Comparison of ENCODE assay signal across 8 cellular contexts in genomic region chr6:142943746-142944125, GRCh38. TPM values are rescaled to one million over a fixed set of nuclear protein-coding genes. Genes with fewer than 3 reads are reported as not detected.
DNase-seq lines count a peak whose midpoint lies in the region; ATAC-seq, FAIRE-seq and TF ChIP-seq lines count a peak whose summit lies in the region.

No MANE protein-coding gene starts in this region.

- TSS peak; percentile 49 for BruUV-seq in GM12878 (replicated peaks; lab: Mats Ljungman, UMichigan)

- H3K27ac ChIP-seq in GM12878 (ENCODE audit: control insufficient read depth, insufficient read depth): peak overlapping the region; percentile 98

- H3K36me3 ChIP-seq in GM12878 (ENCODE audit: control insufficient read depth in 2 of 2, insufficient read depth in 2 of 2, low read length in 1 of 2): 0 out of 4 replicates have a peak, but pooled peaks cover 0 to 6% of the 10 kb centered on the region in 2 experiments
- no peaks in the 10 kb centered on the region for H3K36me3 ChIP-seq in kidney epithelial cell (ENCODE audit: control insufficient read depth, insufficient read depth, low read length)

- peak overlapping the region; percentile 87 for H3K9ac ChIP-seq in GM12878 (ENCODE audit: control insufficient read depth, insufficient read depth, low read length)

- SMC1A ChIA-PET in GM12878 (lab: Charles Lee; ENCODE audit: uncharacterized antibody, unreplicated experiment): interaction anchor here (0.7 to 11.3 kb wide), 21 partner anchors 9 to 244 kb away, joined by 3 to 75 read pairs (median 4); no protein-coding TSS in a partner anchor

- H3K4me3 ChIP-seq in GM12878 (peak overlapping the region; percentile 86), kidney epithelial cell (ENCODE audit: low read depth, low read length) (peak overlapping the region; percentile 78)

- TF ChIP-seq POLR2A in GM12891 (IDR thresholded peaks at IDR 0.05; ENCODE audit: low read depth, low read length) (no peak), GM12878 (IDR thresholded peaks at IDR 0.05; ENCODE audit: low read depth, low read length) (no peak)

- peaks cover 9% of the 10 kb centered on the region; the same call in 1 of the 2 replicates for H3K4me1 ChIP-seq in GM12878 (ENCODE audit: control insufficient read depth, insufficient read depth, low read length)

- no peaks in the 10 kb centered on the region for H3K9me3 ChIP-seq in GM12878 (replicated peaks; ENCODE audit: control insufficient read depth, insufficient read depth, low read length)

- H3K4me2 ChIP-seq in GM12878 (ENCODE audit: control insufficient read depth, insufficient read depth): peak overlapping the region; percentile 78

- intact Hi-C loops in GM12878 (cut with micrococcal nuclease; ENCODE audit: unreplicated experiment): loop anchor here (2.0 to 10.0 kb wide), 3 partner anchors 17 to 481 kb away; no protein-coding TSS in a partner anchor

- H2AFZ ChIP-seq in GM12878 (ENCODE audit: control insufficient read depth, low read depth, low read length): peak overlapping the region; percentile 54

- in situ Hi-C loops in GM12878 (cut with MboI): loop anchor here (5.0 kb wide), 2 partner anchors 96 to 251 kb away; no protein-coding TSS in a partner anchor

- WGBS in GM12878 (ENCODE audit: insufficient coverage, insufficient replicate concordance, low lambda C conversion rate, missing lambda C conversion rate): 0% methylated on average over 8 of the region's 8 CpGs

- POLR2A ChIA-PET in GM12878 (lab: Charles Lee): interaction anchor here (0.9 to 6.6 kb wide), 9 partner anchors 9 to 100 kb away, joined by 3 to 27 read pairs (median 5); no protein-coding TSS in a partner anchor

- H3K27me3 ChIP-seq in GM12878 (replicated peaks in 1 of 2; ENCODE audit: control insufficient read depth in 2 of 2, insufficient read depth in 2 of 2, low read length in 1 of 2): no peaks in the 10 kb centered on the region
- no peaks in the 10 kb centered on the region for H3K27me3 ChIP-seq in kidney epithelial cell (ENCODE audit: control insufficient read depth, insufficient read depth, low read length)

- peaks cover 78% of the 10 kb centered on the region for H3K79me2 ChIP-seq in GM12878 (ENCODE audit: control insufficient read depth, insufficient read depth, low read length)

- ATAC-seq in GM12878 (0 out of 3 replicates have a peak, but pooled peaks have one; percentile 5), HG03442 (IDR thresholded peaks at IDR 0.05; ENCODE audit: unreplicated experiment) (no peak), HG03342 (IDR thresholded peaks at IDR 0.05; ENCODE audit: unreplicated experiment) (no peak), GM18498 (IDR thresholded peaks at IDR 0.05; ENCODE audit: unreplicated experiment) (no peak)

- no peaks in the 10 kb centered on the region for H4K20me1 ChIP-seq in GM12878 (ENCODE audit: control insufficient read depth, insufficient read depth)

- TF ChIP-seq CTCF in GM12878 (IDR thresholded peaks at IDR 0.05 in 2 of 3, conservative IDR thresholded peaks at IDR 0.05 in 1 of 3; ENCODE audit: control insufficient read depth in 2 of 3, extremely low read depth in 1 of 3, insufficient read depth in 1 of 3, low read depth in 3 of 3, low read length in 3 of 3) (no peak), kidney epithelial cell (IDR thresholded peaks at IDR 0.05; ENCODE audit: insufficient read depth, low read length, poor library complexity, severe bottlenecking) (no peak)

- RAD21 ChIA-PET in GM12878 (lab: Charles Lee; ENCODE audit: unreplicated experiment): interaction anchor here (0.6 to 6.8 kb wide), 14 partner anchors 10 to 141 kb away, joined by 3 to 51 read pairs (median 4); no protein-coding TSS in a partner anchor

- FAIRE-seq in GM12891 (lab: Jason Lieb, UNC) (peak; percentile 55), GM12878 (lab: Jason Lieb, UNC) (no peak)

- CTCF ChIA-PET in GM12878 (lab: Yijun Ruan, JAX): interaction anchor here (0.6 to 4.7 kb wide), 14 partner anchors 8 to 373 kb away, joined by 3 to 21 read pairs (median 4); no protein-coding TSS in a partner anchor

- TF ChIP-seq RAD21 in GM12878 (IDR thresholded peaks at IDR 0.05; ENCODE audit: insufficient read depth, low read depth, low read length): no peak

- no peak for TF ChIP-seq EP300 in GM12878 (IDR thresholded peaks at IDR 0.05; ENCODE audit: borderline replicate concordance in 1 of 2, control insufficient read depth in 1 of 2, low read depth in 2 of 2, low read length in 2 of 2)

- DNase-seq in GM12891 (ENCODE audit: insufficient read length, low spot score) (no peak), SW480 (ENCODE audit: low spot score) (peak; percentile 24), GM12878 (ENCODE audit: low read depth, low spot score) (no peak), kidney epithelial cell (ENCODE audit: low read depth) (no peak)
- DNase-seq in stimulated activated CD8-positive, alpha-beta memory T cell treated with anti-CD3 and anti-CD28 coated beads, Interleukin-12 subunit alpha, Interleukin-12 subunit beta, amount 100 ng/mL, for 1 hour (ENCODE audit: low read depth): peak; percentile 34

TF ChIP-seq in GM12891, 5 proteins besides CTCF, POLR2A, EP300 and RAD21:
- no peak for TF ChIP-seq SPI1 (IDR thresholded peaks at IDR 0.05; ENCODE audit: low read depth, low read length)
- TF ChIP-seq POLR2AphosphoS5 (IDR thresholded peaks at IDR 0.05; ENCODE audit: low read depth, low read length): no peak
- TF ChIP-seq POU2F2 (IDR thresholded peaks at IDR 0.05; ENCODE audit: low read depth, low read length): no peak
- TF ChIP-seq PAX5 (IDR thresholded peaks at IDR 0.05; ENCODE audit: insufficient read depth, low read length, severe bottlenecking): no peak
- no peak for TF ChIP-seq TAF1 (IDR thresholded peaks at IDR 0.05; ENCODE audit: low read depth, low read length)
TF ChIP-seq in GM12891: peak in this region for 0.

TF ChIP-seq in GM12878, 131 proteins besides CTCF, POLR2A, EP300 and RAD21:
- TF ChIP-seq ETV6 (conservative IDR thresholded peaks at IDR 0.05 in 1 of 2, IDR thresholded peaks at IDR 0.05 in 1 of 2; ENCODE audit: borderline replicate concordance in 1 of 2, low read depth in 1 of 2) (0 out of 4 replicates have a peak, but pooled peaks of 1 of the 2 experiments have one; percentile 39), HDGF (IDR thresholded peaks at IDR 0.05) (no peak), POLR2AphosphoS5 (IDR thresholded peaks at IDR 0.05; ENCODE audit: low read length) (0 out of 2 replicates have a peak, but pooled peaks have one; percentile 16), CBFB (IDR thresholded peaks at IDR 0.05; ENCODE audit: low read depth) (0 out of 2 replicates have a peak, but pooled peaks have one; percentile 19), MEF2A (IDR thresholded peaks at IDR 0.05; ENCODE audit: insufficient read depth, low read depth, low read length) (0 out of 2 replicates have a peak, but pooled peaks have one; percentile 5), RBBP5 (conservative IDR thresholded peaks at IDR 0.05) (no peak), STAT3 (IDR thresholded peaks at IDR 0.05; ENCODE audit: low read depth, low read length) (no peak)

RNA-seq across cellular contexts. Expression of gene HIVEP2, which starts 1.2 kb away (rescaled TPM):
- polyA plus RNA-seq in GM12891 (2012; ENCODE audit: low read depth, missing spikeins): 3.5 TPM
- total RNA-seq in GM12878 (2013; cell fraction: nucleolus; rRNA removed): 139 and 140 TPM in 2 replicates
- total RNA-seq in GM12878 (2014; rRNA removed) (11.6 and 14.7 TPM in 2 replicates), GM12878 (2014; rRNA removed; fragmentation: Illumina TruSeq; extraction: Trizol) (15.5 and 15.9 TPM in 2 replicates), GM12878 (2021) (15.7 and 18.2 TPM in 2 replicates), kidney epithelial cell (24.6 and 26.6 TPM in 2 replicates)
- polyA plus RNA-seq in GM12878 (2011; ENCODE audit: low read depth): 5.6 TPM
- polyA plus RNA-seq in GM12878 (2011; rRNA removed) (13.2 and 14.4 TPM in 2 replicates), GM12878 (2014; fragmentation: Illumina TruSeq; extraction: Trizol) (13.6 and 16.5 TPM in 2 replicates), GM12878 (2014; fragmentation: Nextera tagmentation; extraction: Ambion mirVana) (1 to 10 TPM; 1.2 to 1.6 TPM), GM12878 (2014; rRNA removed) (8.8 TPM in 2 replicates), GM12878 (2016; fragmentation: Nextera tagmentation; extraction: Ambion mirVana) (1 to 10 TPM; 4.4 to 5.0 TPM)
- 13.0 and 14.7 TPM in 2 replicates for polyA plus RNA-seq in GM12878 (2011; cell fraction: cytosol; rRNA removed)
- polyA plus RNA-seq in GM12878 (2011; cell fraction: nucleus; rRNA removed): 24.2 and 25.1 TPM in 2 replicates
- polyA plus RNA-seq in GM12878 (2012): 6.4 and 10.4 TPM in 2 replicates
- 47.2 and 50.2 TPM in 2 replicates for polyA minus RNA-seq in GM12878 (2011; rRNA and poly(A)+ RNA removed)
- polyA minus RNA-seq in GM12878 (2011; cell fraction: cytosol; rRNA and poly(A)+ RNA removed): 13.0 and 14.1 TPM in 2 replicates
- polyA minus RNA-seq in GM12878 (2011; cell fraction: nucleus; rRNA and poly(A)+ RNA removed): 22.6 and 29.6 TPM in 2 replicates

Comparison
In these comparisons a context has a peak if more than half of its experiments do, and no peak if none do; other contexts are left out.
1. DNase-seq: peak in SW480 (single experiment) and stimulated activated CD8-positive, alpha-beta memory T cell treated with anti-CD3 and anti-CD28 coated beads, Interleukin-12 subunit alpha, Interleukin-12 subunit beta, amount 100 ng/mL, for 1 hour (single experiment); none in GM12891 (single experiment), GM12878 (single experiment) and kidney epithelial cell (single experiment).